9 cellular contexts compared by ENCODE assay signal in the genomic region with DNA sequence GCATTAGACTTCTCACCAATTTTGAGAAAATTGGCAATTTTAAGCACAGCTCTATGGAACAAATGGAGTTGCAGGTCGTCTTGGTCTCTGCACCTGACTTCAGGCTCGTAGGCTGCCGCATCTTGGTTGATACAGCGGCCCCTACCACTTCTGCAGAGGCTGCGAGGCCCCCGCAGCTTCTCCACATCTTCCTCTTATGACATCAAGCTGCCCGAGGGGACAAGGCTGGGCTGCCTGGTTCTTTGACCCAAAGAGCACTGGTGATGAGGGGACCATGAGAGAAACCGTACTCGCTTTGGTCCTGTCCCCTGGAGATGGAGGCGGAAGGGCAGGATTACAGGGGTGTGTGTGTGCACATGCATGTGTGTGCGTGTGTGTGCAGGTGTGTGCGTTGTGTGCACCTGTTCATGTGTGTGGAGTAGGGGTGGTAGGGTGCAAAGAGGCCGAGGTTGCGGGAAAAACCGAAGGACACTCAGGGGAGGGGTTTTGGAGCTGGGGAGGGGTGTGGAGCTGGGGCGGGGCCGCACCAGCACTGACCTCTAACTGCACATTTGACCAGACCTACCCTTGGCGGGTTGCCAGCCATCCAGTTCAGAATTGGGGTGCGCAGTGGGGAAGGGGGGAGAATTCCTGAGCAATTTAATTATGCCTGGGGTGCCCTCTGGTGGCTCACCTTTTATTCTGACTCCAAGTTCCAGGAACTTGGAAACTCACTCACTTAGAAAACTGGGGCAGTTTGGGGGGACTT.
A peak's percentile ranks its signal among the peaks of the same experiment; 100 is the strongest.
DNase-seq lines count a peak whose midpoint lies in the region; ATAC-seq and TF ChIP-seq lines count a peak whose summit lies in the region.
"Had no signal": no experiment of that assay in that cellular context is flagged by ENCODE, and none has a peak within 500 bp of the region (broad histone marks: within the 10 kb centered on the region; RNA-seq: fewer than 3 reads in every experiment).

No MANE protein-coding gene starts in this region.

- H3F3A ChIP-seq in GM23338 (replicated peaks; ENCODE audit: low read depth): no peaks in the 10 kb centered on the region

- H3K4me1 Mint-ChIP-seq in GM23338: peaks cover 5% of the 10 kb centered on the region; the same call in 2 of the 3 replicates

- no peaks in the 10 kb centered on the region for H4K20me1 ChIP-seq in GM23338 (replicated peaks; ENCODE audit: insufficient read depth)

- no peaks in the 10 kb centered on the region; the same call in 1 of the 2 replicates for H3K9me2 ChIP-seq in GM23338 (ENCODE audit: insufficient read depth)

- in situ Hi-C loops in ACHN (cut with HindIII; ENCODE audit: low pct_ligation_motif_present, low pct_unique_long_range_greater_than_20kb, low sequenced_read_pairs) (no loop called here), astrocyte of the spinal cord (cut with HindIII; ENCODE audit: low sequenced_read_pairs) (no loop called here)

- H3K27me3 Mint-ChIP-seq in GM23338 (ENCODE audit: insufficient read depth, low read depth, poor library complexity): no peaks in the 10 kb centered on the region

- DNase-seq in ACHN (peak; percentile 18), GM23338 (ENCODE audit: low spot score) (peak; percentile 66), astrocyte of the spinal cord (ENCODE audit: low read depth, low spot score) (peak; percentile 29), left colon (peak in 1 of 2 donors; percentile 37), NCI-H2081 (lab: John Stamatoyannopoulos, UW) (no peak), COLO829 (ENCODE audit: low spot score) (no peak)

- TF ChIP-seq CTCF in GM23338 (conservative IDR thresholded peaks at IDR 0.05; ENCODE audit: low read depth in 2 of 2) (peak; percentile 64 to 67), astrocyte of the spinal cord (IDR thresholded peaks at IDR 0.05; ENCODE audit: low read depth, low read length) (peak; percentile 52)

- H3K79me2 ChIP-seq in GM23338 (replicated peaks; ENCODE audit: insufficient read depth): no peaks in the 10 kb centered on the region

- no peaks in the 10 kb centered on the region; the same call in 1 of the 2 replicates for H3K36me3 ChIP-seq in GM23338 (ENCODE audit: insufficient read depth)

- no peak overlapping the region for H3K4me2 ChIP-seq in GM23338

- H2AFZ ChIP-seq in GM23338: no peak overlapping the region

- intact Hi-C loops in left colon (cut with DNase I, micrococcal nuclease): loop anchor here in 1 of 2 donors (10.0 kb wide), 1 partner anchor 125 kb away; no protein-coding TSS in a partner anchor

- no peak overlapping the region for H3K27ac Mint-ChIP-seq in GM23338
- H3K27ac Mint-ChIP-seq: T-helper 1 cell treated with Interleukin-12 subunit alpha and Interleukin-12 subunit beta and Interleukin-4 antibody, amounts not matched to agents 30 μg/mL and 1 μg/mL, for 36 hours had no signal

- H3K4me3 ChIP-seq in GM23338 (no peak overlapping the region), astrocyte of the spinal cord (ENCODE audit: low read depth, low read length) (no peak overlapping the region)

- no peak overlapping the region for H3K27ac ChIP-seq in GM23338 (ENCODE audit: low read depth)

- no peaks in the 10 kb centered on the region for H3K4me1 ChIP-seq in GM23338 (ENCODE audit: insufficient read depth)

- H3K4me3 Mint-ChIP-seq in GM23338: no peak overlapping the region
- H3K4me3 Mint-ChIP-seq: T-helper 1 cell treated with Interleukin-12 subunit alpha and Interleukin-12 subunit beta and Interleukin-4 antibody, amounts not matched to agents 30 μg/mL and 1 μg/mL, for 36 hours had no signal

- no peaks in the 10 kb centered on the region for H3K27me3 ChIP-seq in GM23338 (ENCODE audit: insufficient read depth)

- peaks cover 15% of the 10 kb centered on the region for H3K36me3 Mint-ChIP-seq in GM23338 (ENCODE audit: low read depth)

- peaks cover 22% of the 10 kb centered on the region for H3K9me3 Mint-ChIP-seq in GM23338
- H3K9me3 Mint-ChIP-seq: T-helper 1 cell treated with Interleukin-12 subunit alpha and Interleukin-12 subunit beta and Interleukin-4 antibody, amounts not matched to agents 30 μg/mL and 1 μg/mL, for 36 hours had no signal

- ATAC-seq in GM23338 (peak; percentile 76), left colon (peak; percentile 42), GM21737 (IDR thresholded peaks at IDR 0.05; ENCODE audit: unreplicated experiment) (no peak), HG02885 (IDR thresholded peaks at IDR 0.05; ENCODE audit: poor library complexity, unreplicated experiment) (no peak)

TF ChIP-seq in GM23338, 12 proteins besides CTCF, POLR2A, EP300 and RAD21 (continues in another document):
- TF ChIP-seq STAT1 (IDR thresholded peaks at IDR 0.05; ENCODE audit: unreplicated experiment) (no peak), ZNF331 (CRISPR knock-in tag; IDR thresholded peaks at IDR 0.05; ENCODE audit: low read depth) (no peak), EZH2phosphoT487 (IDR thresholded peaks at IDR 0.05; ENCODE audit: unreplicated experiment) (no peak), POLR2AphosphoS5 (IDR thresholded peaks at IDR 0.05; ENCODE audit: low read depth) (no peak), JUNB (IDR thresholded peaks at IDR 0.05; ENCODE audit: unreplicated experiment) (no peak), ZNF114 (CRISPR knock-in tag; IDR thresholded peaks at IDR 0.05) (no peak), NANOG (IDR thresholded peaks at IDR 0.05; ENCODE audit: borderline replicate concordance) (no peak), CREB1 (CRISPR knock-in tag; IDR thresholded peaks at IDR 0.05; ENCODE audit: low read depth) (no peak)
- TF ChIP-seq, protein P1, sequence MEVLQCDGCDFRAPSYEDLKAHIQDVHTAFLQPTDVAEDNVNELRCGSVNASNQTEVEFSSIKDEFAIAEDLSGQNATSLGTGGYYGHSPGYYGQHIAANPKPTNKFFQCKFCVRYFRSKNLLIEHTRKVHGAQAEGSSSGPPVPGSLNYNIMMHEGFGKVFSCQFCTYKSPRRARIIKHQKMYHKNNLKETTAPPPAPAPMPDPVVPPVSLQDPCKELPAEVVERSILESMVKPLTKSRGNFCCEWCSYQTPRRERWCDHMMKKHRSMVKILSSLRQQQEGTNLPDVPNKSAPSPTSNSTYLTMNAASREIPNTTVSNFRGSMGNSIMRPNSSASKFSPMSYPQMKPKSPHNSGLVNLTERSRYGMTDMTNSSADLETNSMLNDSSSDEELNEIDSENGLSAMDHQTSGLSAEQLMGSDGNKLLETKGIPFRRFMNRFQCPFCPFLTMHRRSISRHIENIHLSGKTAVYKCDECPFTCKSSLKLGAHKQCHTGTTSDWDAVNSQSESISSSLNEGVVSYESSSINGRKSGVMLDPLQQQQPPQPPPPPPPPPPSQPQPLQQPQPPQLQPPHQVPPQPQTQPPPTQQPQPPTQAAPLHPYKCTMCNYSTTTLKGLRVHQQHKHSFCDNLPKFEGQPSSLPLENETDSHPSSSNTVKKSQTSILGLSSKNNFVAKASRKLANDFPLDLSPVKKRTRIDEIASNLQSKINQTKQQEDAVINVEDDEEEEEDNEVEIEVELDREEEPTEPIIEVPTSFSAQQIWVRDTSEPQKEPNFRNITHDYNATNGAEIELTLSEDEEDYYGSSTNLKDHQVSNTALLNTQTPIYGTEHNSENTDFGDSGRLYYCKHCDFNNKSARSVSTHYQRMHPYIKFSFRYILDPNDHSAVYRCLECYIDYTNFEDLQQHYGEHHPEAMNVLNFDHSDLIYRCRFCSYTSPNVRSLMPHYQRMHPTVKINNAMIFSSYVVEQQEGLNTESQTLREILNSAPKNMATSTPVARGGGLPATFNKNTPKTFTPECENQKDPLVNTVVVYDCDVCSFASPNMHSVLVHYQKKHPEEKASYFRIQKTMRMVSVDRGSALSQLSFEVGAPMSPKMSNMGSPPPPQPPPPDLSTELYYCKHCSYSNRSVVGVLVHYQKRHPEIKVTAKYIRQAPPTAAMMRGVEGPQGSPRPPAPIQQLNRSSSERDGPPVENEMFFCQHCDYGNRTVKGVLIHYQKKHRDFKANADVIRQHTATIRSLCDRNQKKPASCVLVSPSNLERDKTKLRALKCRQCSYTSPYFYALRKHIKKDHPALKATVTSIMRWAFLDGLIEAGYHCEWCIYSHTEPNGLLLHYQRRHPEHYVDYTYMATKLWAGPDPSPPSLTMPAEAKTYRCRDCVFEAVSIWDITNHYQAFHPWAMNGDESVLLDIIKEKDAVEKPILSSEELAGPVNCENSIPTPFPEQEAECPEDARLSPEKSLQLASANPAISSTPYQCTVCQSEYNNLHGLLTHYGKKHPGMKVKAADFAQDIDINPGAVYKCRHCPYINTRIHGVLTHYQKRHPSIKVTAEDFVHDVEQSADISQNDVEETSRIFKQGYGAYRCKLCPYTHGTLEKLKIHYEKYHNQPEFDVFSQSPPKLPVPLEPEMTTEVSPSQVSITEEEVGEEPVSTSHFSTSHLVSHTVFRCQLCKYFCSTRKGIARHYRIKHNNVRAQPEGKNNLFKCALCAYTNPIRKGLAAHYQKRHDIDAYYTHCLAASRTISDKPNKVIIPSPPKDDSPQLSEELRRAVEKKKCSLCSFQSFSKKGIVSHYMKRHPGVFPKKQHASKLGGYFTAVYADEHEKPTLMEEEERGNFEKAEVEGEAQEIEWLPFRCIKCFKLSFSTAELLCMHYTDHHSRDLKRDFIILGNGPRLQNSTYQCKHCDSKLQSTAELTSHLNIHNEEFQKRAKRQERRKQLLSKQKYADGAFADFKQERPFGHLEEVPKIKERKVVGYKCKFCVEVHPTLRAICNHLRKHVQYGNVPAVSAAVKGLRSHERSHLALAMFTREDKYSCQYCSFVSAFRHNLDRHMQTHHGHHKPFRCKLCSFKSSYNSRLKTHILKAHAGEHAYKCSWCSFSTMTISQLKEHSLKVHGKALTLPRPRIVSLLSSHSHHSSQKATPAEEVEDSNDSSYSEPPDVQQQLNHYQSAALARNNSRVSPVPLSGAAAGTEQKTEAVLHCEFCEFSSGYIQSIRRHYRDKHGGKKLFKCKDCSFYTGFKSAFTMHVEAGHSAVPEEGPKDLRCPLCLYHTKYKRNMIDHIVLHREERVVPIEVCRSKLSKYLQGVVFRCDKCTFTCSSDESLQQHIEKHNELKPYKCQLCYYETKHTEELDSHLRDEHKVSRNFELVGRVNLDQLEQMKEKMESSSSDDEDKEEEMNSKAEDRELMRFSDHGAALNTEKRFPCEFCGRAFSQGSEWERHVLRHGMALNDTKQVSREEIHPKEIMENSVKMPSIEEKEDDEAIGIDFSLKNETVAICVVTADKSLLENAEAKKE (CRISPR knock-in tag; IDR thresholded peaks at IDR 0.05): no peak
- TF ChIP-seq, protein P2, sequence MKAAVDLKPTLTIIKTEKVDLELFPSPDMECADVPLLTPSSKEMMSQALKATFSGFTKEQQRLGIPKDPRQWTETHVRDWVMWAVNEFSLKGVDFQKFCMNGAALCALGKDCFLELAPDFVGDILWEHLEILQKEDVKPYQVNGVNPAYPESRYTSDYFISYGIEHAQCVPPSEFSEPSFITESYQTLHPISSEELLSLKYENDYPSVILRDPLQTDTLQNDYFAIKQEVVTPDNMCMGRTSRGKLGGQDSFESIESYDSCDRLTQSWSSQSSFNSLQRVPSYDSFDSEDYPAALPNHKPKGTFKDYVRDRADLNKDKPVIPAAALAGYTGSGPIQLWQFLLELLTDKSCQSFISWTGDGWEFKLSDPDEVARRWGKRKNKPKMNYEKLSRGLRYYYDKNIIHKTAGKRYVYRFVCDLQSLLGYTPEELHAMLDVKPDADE (IDR thresholded peaks at IDR 0.05): no peak

Comparison
In these comparisons a context has a peak if more than half of its experiments do, and no peak if none do; other contexts are left out.
1. DNase-seq: peak in ACHN (single experiment), GM23338 (single experiment) and astrocyte of the spinal cord (single experiment); none in NCI-H2081 (0 of 2) and COLO829 (single experiment).
2. ATAC-seq: peak in GM23338 (single experiment) and left colon (single experiment); none in GM21737 (single experiment) and HG02885 (single experiment).